8 cellular contexts compared by ENCODE assay signal in the genomic region with DNA sequence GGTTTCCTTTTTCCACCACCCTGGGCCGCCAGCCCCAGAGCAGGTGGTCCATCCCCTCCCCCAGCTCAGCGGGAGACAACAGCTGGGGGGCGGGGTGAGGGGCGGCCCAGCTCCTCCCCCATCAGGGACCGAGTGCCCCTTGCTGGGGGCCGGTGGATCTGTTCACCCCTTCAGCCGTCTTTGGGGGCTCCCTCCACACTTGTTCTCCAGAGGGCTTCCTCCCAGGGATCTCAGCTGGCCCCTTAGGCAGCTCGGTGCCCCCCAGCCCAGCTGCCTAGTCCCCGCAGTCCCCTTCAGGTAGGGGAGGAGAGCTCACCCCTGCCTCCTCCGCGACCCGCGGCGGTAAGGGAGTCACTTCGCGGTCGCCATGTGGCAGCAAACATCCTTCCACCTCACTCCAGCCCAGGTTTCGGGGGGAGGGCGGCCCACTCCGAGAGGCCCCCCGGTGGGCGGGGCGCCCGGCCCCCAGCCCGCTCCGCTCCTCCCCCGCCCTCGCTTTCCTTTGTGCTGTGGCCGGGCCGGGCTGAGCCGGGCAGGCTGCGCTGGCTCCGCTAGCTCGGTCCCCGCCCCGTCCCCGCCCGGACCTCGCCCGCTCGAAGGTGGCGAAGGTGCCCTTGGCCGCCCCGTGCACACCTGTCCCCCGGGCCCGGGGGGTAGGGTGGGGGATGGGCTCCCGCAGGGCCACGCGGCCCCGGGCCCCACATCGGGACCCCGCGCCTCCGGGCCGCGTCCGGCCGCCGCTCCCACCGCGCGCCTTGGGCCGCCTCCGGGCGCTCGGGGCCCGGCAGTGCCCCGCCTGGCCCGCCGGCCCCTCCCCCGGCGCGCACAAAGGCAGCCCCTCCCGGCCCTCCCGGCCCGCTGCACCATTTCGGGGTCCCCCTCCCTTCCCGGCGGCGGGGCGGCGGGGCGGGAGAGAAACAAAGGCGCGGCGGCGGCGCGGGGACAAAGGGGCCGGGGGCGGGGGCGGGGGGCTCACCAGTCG. TPM values are rescaled to one million over a fixed set of nuclear protein-coding genes. Genes with fewer than 3 reads are reported as not detected.
DNase-seq lines count a peak whose midpoint lies in the region; ATAC-seq and TF ChIP-seq lines count a peak whose summit lies in the region.

No MANE protein-coding gene starts in this region.

- H3K36me3 ChIP-seq in ACC112 (ENCODE audit: insufficient read depth, low read length) (peaks cover 5% of the 10 kb centered on the region; the same call in 1 of the 2 replicates), MG63 (peaks cover 49% of the 10 kb centered on the region), esophagus squamous epithelium (peaks cover 0 to 11% (median 0%) of the 10 kb centered on the region in 3 donors)

- peaks cover 45% of the 10 kb centered on the region for H3K79me2 ChIP-seq in ACC112 (ENCODE audit: control insufficient read depth, insufficient read depth, low read length, unreplicated experiment)

- H3K4me1 ChIP-seq in ACC112 (ENCODE audit: control insufficient read depth, insufficient read depth, low read length, unreplicated experiment) = peaks cover 50% of the 10 kb centered on the region
- H3K4me1 ChIP-seq in esophagus squamous epithelium = peaks cover 21 to 91% (median 26%) of the 10 kb centered on the region in 3 donors

- ATAC-seq in GM19025 (IDR thresholded peaks at IDR 0.05; ENCODE audit: low read depth, unreplicated experiment) (peak; percentile 43), omental fat pad (ENCODE audit: low FRiP score) (peak; percentile 39)

- 0 to 6% methylated on average over 7 to 8 of the region's 93 CpGs for WGBS in esophagus squamous epithelium, 2 donors

- no peaks in the 10 kb centered on the region for H3K27me3 ChIP-seq in ACC112 (ENCODE audit: insufficient read depth, low read length)
- H3K27me3 ChIP-seq in MG63 = no peaks in the 10 kb centered on the region
- no peaks in the 10 kb centered on the region for H3K27me3 ChIP-seq in esophagus squamous epithelium

- intact Hi-C loops in esophagus squamous epithelium (cut with DNase I) = no loop called here

- peak overlapping the region; percentile 99 for H3K4me3 ChIP-seq in ACC112 (ENCODE audit: low read depth, low read length)
- H3K4me3 ChIP-seq in MG63 = peak overlapping the region; percentile 81
- peak overlapping the region; percentile 47 to 81 (median 76) for H3K4me3 ChIP-seq in esophagus squamous epithelium

- H2AFZ ChIP-seq in ACC112 (ENCODE audit: low read length, unreplicated experiment) = no peak overlapping the region

- H3K9me3 ChIP-seq in MG63 (no peaks in the 10 kb centered on the region), esophagus squamous epithelium (no peaks in the 10 kb centered on the region)

- peak overlapping the region; percentile 45 for H3K27ac ChIP-seq in ACC112 (ENCODE audit: low read depth, low read length)
- peak overlapping the region; percentile 79 to 91 (median 84) for H3K27ac ChIP-seq in esophagus squamous epithelium

- DNase-seq in MG63 (peak; percentile 68), esophagus squamous epithelium (lab: John Stamatoyannopoulos, UW) (no peak), omental fat pad (ENCODE audit: low spot score) (no peak), NCI-H1092 (lab: John Stamatoyannopoulos, UW) (no peak), GOT3 (lab: John Stamatoyannopoulos, UW) (no peak)
- peak; percentile 75 for DNase-seq in activated CD8-positive, alpha-beta memory T cell treated with anti-CD3 and anti-CD28 coated beads, Interleukin-2, amount 50 U/mL, for 4 hours

- TF ChIP-seq CTCF in esophagus squamous epithelium (IDR thresholded peaks at IDR 0.05) = no peak
- no peak for TF ChIP-seq CTCF in omental fat pad (IDR thresholded peaks at IDR 0.05)

- TF ChIP-seq POLR2A in esophagus squamous epithelium (IDR thresholded peaks at IDR 0.05) = peak in 1 of 4 donors; percentile 11

RNA-seq across cellular contexts. Expression of gene DBN1, which starts 0.7 kb away (rescaled TPM):
- 245 and 334 TPM in 2 replicates for total RNA-seq in MG63 (2014; rRNA removed; shearing (Covaris generic); ENCODE audit: low replicate concordance)
- 10 to 100 TPM; 11.9 to 51.1 (median 27.2) TPM for total RNA-seq in esophagus squamous epithelium
- total RNA-seq in omental fat pad = 10 to 100 TPM; 33.5 to 78.5 (median 38.3) TPM

RNA-seq across cellular contexts. Expression of gene PDLIM7, which starts 24.7 kb away (rescaled TPM):
- total RNA-seq in MG63 (2014; rRNA removed; shearing (Covaris generic); ENCODE audit: low replicate concordance) = 77.8 and 165 TPM in 2 replicates
- total RNA-seq in esophagus squamous epithelium = 10 to 100 TPM; 17.1 to 81.6 (median 33.6) TPM
- 10 to 100 TPM; 20.0 to 63.2 (median 34.2) TPM for total RNA-seq in omental fat pad

RNA-seq across cellular contexts. Expression of gene PRR7, which starts 26.1 kb away (rescaled TPM):
- total RNA-seq in MG63 (2014; rRNA removed; shearing (Covaris generic); ENCODE audit: low replicate concordance) = 61.4 and 68.2 TPM in 2 replicates
- total RNA-seq in esophagus squamous epithelium = 1 to 10 TPM; 5.0 to 7.7 (median 6.4) TPM
- 1 to 10 TPM in 3 of 4 donors, not detected in 1; 1.6 to 2.8 (median 2.1) TPM for total RNA-seq in omental fat pad

RNA-seq across cellular contexts. Expression of gene DOK3, which starts 36.9 kb away (rescaled TPM):
- total RNA-seq in MG63 (2014; rRNA removed; shearing (Covaris generic); ENCODE audit: low replicate concordance) = 0.92 TPM in 1 of 2 replicates, not detected in the other
- total RNA-seq in esophagus squamous epithelium (1 to 10 TPM; 2.4 to 7.2 (median 4.4) TPM), omental fat pad (10 to 100 TPM in 3 of 4 donors, 1 to 10 TPM in 1; 7.4 to 41.0 (median 16.3) TPM)

RNA-seq across cellular contexts. Expression of gene DDX41, which starts 44.0 kb away (rescaled TPM):
- total RNA-seq in MG63 (2014; rRNA removed; shearing (Covaris generic); ENCODE audit: low replicate concordance) = 125 and 127 TPM in 2 replicates
- total RNA-seq in esophagus squamous epithelium = 10 to 100 TPM; 63.4 to 96.5 (median 76.2) TPM
- 10 to 100 TPM; 66.2 to 93.7 (median 73.6) TPM for total RNA-seq in omental fat pad

Comparison
In these comparisons a context has a peak if more than half of its experiments do, and no peak if none do; other contexts are left out.
1. DNase-seq: peak in MG63 (single experiment) and activated CD8-positive, alpha-beta memory T cell treated with anti-CD3 and anti-CD28 coated beads, Interleukin-2, amount 50 U/mL, for 4 hours (single experiment); none in esophagus squamous epithelium (single experiment), omental fat pad (single experiment), NCI-H1092 (single experiment) and GOT3 (single experiment).
2. Peak in every context shown above with its lines, with median percentiles within 50 percentile points of each other: H3K4me3 ChIP-seq.